ENCODE assay signal across 10 cellular contexts in the genomic region with DNA sequence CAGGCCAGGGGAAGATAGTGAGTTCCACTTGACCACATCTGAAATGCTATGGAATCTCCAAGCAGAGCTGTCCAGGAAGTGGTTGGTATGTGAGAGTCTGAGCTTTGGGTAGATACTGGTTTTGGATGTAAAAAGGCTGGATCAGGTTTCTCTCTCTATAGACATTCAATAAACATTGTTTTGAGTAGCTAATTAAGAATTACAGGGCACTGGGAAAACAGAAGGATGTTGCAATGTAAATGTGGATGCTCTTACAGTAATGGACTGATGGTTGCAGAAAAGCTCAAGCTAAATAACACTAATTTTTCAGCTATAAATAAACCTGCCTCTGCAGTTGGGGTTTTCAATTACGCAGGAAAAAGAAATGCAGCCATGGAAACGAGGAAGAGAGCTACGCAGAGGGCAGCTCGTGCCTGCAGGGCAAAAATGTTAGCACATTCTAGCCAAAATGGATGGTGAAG. TPM values are rescaled to one million over a fixed set of nuclear protein-coding genes. Genes with fewer than 3 reads are reported as not detected.
DNase-seq lines count a peak whose midpoint lies in the region; ATAC-seq and TF ChIP-seq lines count a peak whose summit lies in the region.
"Had no signal": no experiment of that assay in that cellular context is flagged by ENCODE, and none has a peak within 500 bp of the region (broad histone marks: within the 10 kb centered on the region; RNA-seq: fewer than 3 reads in every experiment).

No MANE protein-coding gene starts in this region.

- peak overlapping the region; percentile 83 for H3K27ac Mint-ChIP-seq in mesothelial cell of epicardium

- no peak for ATAC-seq in HG02870 (IDR thresholded peaks at IDR 0.05; ENCODE audit: unreplicated experiment)

- H3K27me3 Mint-ChIP-seq in mesothelial cell of epicardium (ENCODE audit: low read depth) = no peaks in the 10 kb centered on the region

- no peaks in the 10 kb centered on the region for H3K9me3 Mint-ChIP-seq in mesothelial cell of epicardium

- DNase-seq in COLO668 (lab: John Stamatoyannopoulos, UW; ENCODE audit: unreplicated experiment) (peak; percentile 17), NCI-H1436 treated with DMSO at 0.1 percent for 48 hours (lab: John Stamatoyannopoulos, UW) (peak; percentile 47), astrocyte of the spinal cord (ENCODE audit: low read depth, low spot score) (peak; percentile 72), mesothelial cell of epicardium (ENCODE audit: low spot score in 2 of 2, unreplicated experiment in 2 of 2) (no peak), NCI-H1105 (lab: John Stamatoyannopoulos, UW) (no peak), LoVo (ENCODE audit: low spot score) (no peak)
- DNase-seq in activated CD8-positive, alpha-beta memory T cell treated with anti-CD3 and anti-CD28 coated beads for 24 hours = no peak
- DNase-seq: activated CD4-positive, CD25-positive, alpha-beta regulatory T cell treated with anti-CD3 and anti-CD28 coated beads, Interleukin-2, amount 50 U/mL, for 72 hours; OCI-M1 had no signal

- TF ChIP-seq CTCF in astrocyte of the spinal cord (IDR thresholded peaks at IDR 0.05; ENCODE audit: low read depth, low read length) (no peak), mesothelial cell of epicardium (IDR thresholded peaks at IDR 0.05; ENCODE audit: unreplicated experiment) (no peak)

- peaks cover 56% of the 10 kb centered on the region for H3K4me1 Mint-ChIP-seq in mesothelial cell of epicardium

- no peak overlapping the region for H3K4me3 ChIP-seq in astrocyte of the spinal cord (ENCODE audit: low read depth, low read length)

- in situ Hi-C loops in astrocyte of the spinal cord (cut with HindIII; ENCODE audit: low sequenced_read_pairs) = no loop called here

- H3K4me3 Mint-ChIP-seq in mesothelial cell of epicardium = no peak overlapping the region

- H3K36me3 Mint-ChIP-seq in mesothelial cell of epicardium = no peaks in the 10 kb centered on the region

RNA-seq across cellular contexts. Expression of gene CHRNA9, which starts 13.4 kb away (rescaled TPM):
- not detected in 3 replicates for total RNA-seq in mesothelial cell of epicardium

Comparison
In these comparisons a context has a peak if more than half of its experiments do, and no peak if none do; other contexts are left out.
1. DNase-seq: peak in COLO668 (single experiment), NCI-H1436 treated with DMSO at 0.1 percent for 48 hours (single experiment) and astrocyte of the spinal cord (single experiment); none in mesothelial cell of epicardium (0 of 2), NCI-H1105 (single experiment), activated CD8-positive, alpha-beta memory T cell treated with anti-CD3 and anti-CD28 coated beads for 24 hours (single experiment) and LoVo (single experiment).